ENCODE assay signal across 20 cellular contexts in genomic region chr11:65794570-65795510, GRCh38. TPM values are rescaled to one million over a fixed set of nuclear protein-coding genes. Genes with fewer than 3 reads are reported as not detected.
"Had no signal": no experiment of that assay in that cellular context is flagged by ENCODE, and none has a peak within 500 bp of the region (broad histone marks: within the 10 kb centered on the region; RNA-seq: fewer than 3 reads in every experiment).

No MANE protein-coding gene starts in this region.

- H3K36me3 Mint-ChIP-seq: activated naive CD4-positive, alpha-beta T cell treated with anti-CD3 and anti-CD28 coated beads, Interleukin-2, amount 50 U/mL, for 72 hours had no signal

- H3K4me1 ChIP-seq: SJCRH30 had no signal

- ATAC-seq: activated CD4-positive, alpha-beta T cell treated with anti-CD3 and anti-CD28 coated beads for 36 hours; activated CD8-positive, alpha-beta T cell treated with anti-CD3 and anti-CD28 coated beads for 36 hours; activated naive CD4-positive, alpha-beta T cell treated with anti-CD3 and anti-CD28 coated beads, Interleukin-2, amount 50 U/mL, for 72 hours had no signal

- H3K9ac ChIP-seq: KMS-11, SK-N-SH had no signal

- H3K9me3 Mint-ChIP-seq: activated CD8-positive, alpha-beta T cell treated with anti-CD3 and anti-CD28 coated beads for 36 hours; activated naive CD4-positive, alpha-beta T cell treated with anti-CD3 and anti-CD28 coated beads, Interleukin-2, amount 50 U/mL, for 72 hours had no signal

- H3K4me3 Mint-ChIP-seq: activated CD4-positive, alpha-beta T cell treated with anti-CD3 and anti-CD28 coated beads for 36 hours; activated CD8-positive, alpha-beta T cell treated with anti-CD3 and anti-CD28 coated beads for 36 hours had no signal

- H3K4me1 Mint-ChIP-seq: activated CD4-positive, alpha-beta T cell treated with anti-CD3 and anti-CD28 coated beads for 36 hours had no signal

- DNase-seq: activated CD4-positive, alpha-beta T cell treated with anti-CD3 and anti-CD28 coated beads for 36 hours; activated CD4-positive, alpha-beta T cell treated with anti-CD3 and anti-CD28 coated beads, Interleukin-2, amount 50 U/mL, for 1 hour; activated CD8-positive, alpha-beta memory T cell treated with anti-CD3 and anti-CD28 coated beads, Interleukin-2, amount 50 U/mL, for 4 hours; activated CD8-positive, alpha-beta T cell treated with anti-CD3 and anti-CD28 coated beads for 36 hours; brain microvascular endothelial cell; NCI-H1092 treated with DMSO at 0.1 percent for 48 hours; NCI-H1417 treated with DMSO at 0.1 percent for 48 hours; NCI-H1694; NCI-H2029 treated with DMSO at 0.1 percent for 48 hours; NCI-H524; Right ventricle myocardium superior; SJCRH30; T-helper 1 cell; WERI-Rb-1 had no signal

- H3K27ac ChIP-seq: brain microvascular endothelial cell, cardiac muscle cell, KMS-11, SJCRH30, WERI-Rb-1 had no signal

- H3K27ac Mint-ChIP-seq: activated CD4-positive, alpha-beta T cell treated with anti-CD3 and anti-CD28 coated beads for 36 hours; activated CD8-positive, alpha-beta T cell treated with anti-CD3 and anti-CD28 coated beads for 36 hours had no signal

- H3K4me3 ChIP-seq: cardiac muscle cell, Peyer's patch, SJCRH30 had no signal

- H3K36me3 ChIP-seq: brain microvascular endothelial cell, cardiac muscle cell, SJCRH30, WERI-Rb-1 had no signal

- H3K9me3 ChIP-seq: Peyer's patch, SJCRH30, SK-N-SH had no signal

- H3K27me3 ChIP-seq: cardiac muscle cell, Peyer's patch had no signal

- H3K4me2 ChIP-seq: KMS-11, SK-N-SH had no signal

RNA-seq across cellular contexts. Expression of gene OVOL1, which starts 8.0 kb away (rescaled TPM):
- total RNA-seq: MCF 10A, Right ventricle myocardium superior, SJCRH30 had no signal
- polyA plus RNA-seq: SK-N-SH had no signal

RNA-seq across cellular contexts. Expression of gene SNX32, which starts 38.9 kb away (rescaled TPM):
- total RNA-seq: MCF 10A, Right ventricle myocardium superior had no signal
